ENCODE assay signal across 18 cellular contexts in genomic region chr18:69705987-69706386, GRCh38.
DNase-seq lines count a peak whose midpoint lies in the region; ATAC-seq and TF ChIP-seq lines count a peak whose summit lies in the region.
"Had no signal": no experiment of that assay in that cellular context is flagged by ENCODE, and none has a peak within 500 bp of the region (broad histone marks: within the 10 kb centered on the region; RNA-seq: fewer than 3 reads in every experiment).

No MANE protein-coding gene starts in this region.

- WGBS in HUES64 = 48% methylated on average over 2 of the region's 2 CpGs
- 40 to 53% methylated on average over 1 to 2 of the region's 2 CpGs for whole genome bisulfite sequencing in endodermal cell (ENCODE audit: insufficient coverage in 1 of 2, insufficient read length in 1 of 2), 2 experiments

- DNase-seq in DMS53 (lab: John Stamatoyannopoulos, UW) = peak; percentile 12
- DNase-seq in DMS53 treated with DMSO at 0.1 percent for 48 hours (lab: John Stamatoyannopoulos, UW; ENCODE audit: unreplicated experiment) = no peak
- peak; percentile 70 for DNase-seq in endodermal cell
- DNase-seq in iPS-NIHi7 (ENCODE audit: extremely low spot score) = peak; percentile 51
- no peak for DNase-seq in LoVo (ENCODE audit: low spot score)
- no peak for DNase-seq in ecto neural progenitor cell (ENCODE audit: low spot score)
- DNase-seq: COR-L47, DMS153, EL, Kasumi-1, NCI-H1105, NCI-H2081, NCI-H510A had no signal

- TF ChIP-seq CTCF in endodermal cell (conservative IDR thresholded peaks at IDR 0.05) = no peak

- H3K4me1 Mint-ChIP-seq in endodermal cell = peaks cover 9% of the 10 kb centered on the region
- H3K4me1 Mint-ChIP-seq: B cell had no signal

- H3K9me3 ChIP-seq in HUES64 (ENCODE audit: insufficient read depth, low read depth, low read length) (no peaks in the 10 kb centered on the region), endodermal cell (ENCODE audit: control insufficient read depth, low read length) (no peaks in the 10 kb centered on the region)
- H3K9me3 ChIP-seq: SJSA1 had no signal

- H3K4me3 ChIP-seq in HUES64 (ENCODE audit: low read length) (no peak overlapping the region), endodermal cell (ENCODE audit: low read length) (no peak overlapping the region)
- H3K4me3 ChIP-seq: SJSA1 had no signal

- no peaks in the 10 kb centered on the region for H3K36me3 Mint-ChIP-seq in endodermal cell (ENCODE audit: low read depth)

- no peaks in the 10 kb centered on the region for H3K36me3 ChIP-seq in HUES64 (ENCODE audit: insufficient read depth, low read length)
- no peaks in the 10 kb centered on the region for H3K36me3 ChIP-seq in endodermal cell (ENCODE audit: control insufficient read depth, insufficient read depth, low read length)
- H3K36me3 ChIP-seq: SJSA1 had no signal

- H3K4me3 Mint-ChIP-seq in endodermal cell = no peak overlapping the region
- H3K4me3 Mint-ChIP-seq: B cell had no signal

- peak overlapping the region; percentile 16; the same call in 1 of the 2 replicates for H3K27ac ChIP-seq in HUES64 (ENCODE audit: low read depth, low read length)
- no peak overlapping the region for H3K27ac ChIP-seq in endodermal cell (ENCODE audit: low read depth, low read length)
- H3K27ac ChIP-seq: 22Rv1, SJSA1 had no signal

- no peaks in the 10 kb centered on the region for H3K9me3 Mint-ChIP-seq in endodermal cell

- peaks cover 29% of the 10 kb centered on the region for H3K27me3 ChIP-seq in HUES64 (ENCODE audit: insufficient read depth, low read length)
- H3K27me3 ChIP-seq in endodermal cell (ENCODE audit: control insufficient read depth, insufficient read depth, low read length, poor library complexity, severe bottlenecking) = no peaks in the 10 kb centered on the region
- H3K27me3 ChIP-seq: SJSA1 had no signal

- no peak for ATAC-seq in GM18498 (IDR thresholded peaks at IDR 0.05; ENCODE audit: unreplicated experiment)

- H3K4me1 ChIP-seq in HUES64 (ENCODE audit: insufficient read depth, low read length) (peaks cover 9% of the 10 kb centered on the region), endodermal cell (ENCODE audit: control insufficient read depth, insufficient read depth, low read length) (no peaks in the 10 kb centered on the region)
- H3K4me1 ChIP-seq: SJSA1 had no signal

- no peak overlapping the region for H3K27ac Mint-ChIP-seq in endodermal cell
- H3K27ac Mint-ChIP-seq: B cell had no signal

- H3K27me3 Mint-ChIP-seq in endodermal cell (ENCODE audit: insufficient read depth) = peaks cover 9% of the 10 kb centered on the region
- H3K27me3 Mint-ChIP-seq: B cell had no signal

- no peak overlapping the region for H3K9ac ChIP-seq in HUES64 (ENCODE audit: low read depth, low read length)
- H3K9ac ChIP-seq in endodermal cell (ENCODE audit: extremely low read depth, low read length, poor library complexity, severe bottlenecking) = no peak overlapping the region

Comparison
In these comparisons a context has a peak if more than half of its experiments do, and no peak if none do; other contexts are left out.
1. DNase-seq: peak in DMS53 (single experiment), endodermal cell (single experiment) and iPS-NIHi7 (single experiment); none in DMS53 treated with DMSO at 0.1 percent for 48 hours (single experiment), LoVo (single experiment) and ecto neural progenitor cell (single experiment).